In genomic region chr2:176931588-176932563, GRCh38 we compare ENCODE assay signal across 1 cellular context.
TF ChIP-seq lines count a peak whose summit lies in the region.

No MANE protein-coding gene starts in this region.

TF ChIP-seq in K562, 482 proteins besides CTCF, POLR2A, EP300 and RAD21 (continued from another document and continues in another):
- peak in 1 of 2 experiments; percentile 77; a peak in 1 of 4 replicates for TF ChIP-seq TEAD1 (CRISPR knock-in tag; IDR thresholded peaks at IDR 0.05)
- TF ChIP-seq CBFB (CRISPR knock-in tag; IDR thresholded peaks at IDR 0.05) = no peak
- TF ChIP-seq HBP1 (CRISPR knock-in tag; IDR thresholded peaks at IDR 0.05) = peak; percentile 88; the same call in 1 of the 2 replicates
- peak; percentile 46; the same call in 1 of the 2 replicates for TF ChIP-seq TARDBP (IDR thresholded peaks at IDR 0.05)
- no peak; the same call in 1 of the 2 replicates for TF ChIP-seq PBX2 (CRISPR knock-in tag; IDR thresholded peaks at IDR 0.05; ENCODE audit: low read depth)
- TF ChIP-seq PBX2 (tag; conservative IDR thresholded peaks at IDR 0.05; ENCODE audit: low read depth) = peak; percentile 99
- TF ChIP-seq PRDM10 (IDR thresholded peaks at IDR 0.05; ENCODE audit: partially characterized antibody) = no peak
- TF ChIP-seq SOX6 (IDR thresholded peaks at IDR 0.05) = peak; percentile 79
- TF ChIP-seq RHOXF2B (CRISPR knock-in tag; conservative IDR thresholded peaks at IDR 0.05) = no peak
- 0 out of 2 replicates have a peak, but pooled peaks have one; percentile 29 for TF ChIP-seq SMAD4 (CRISPR knock-in tag; conservative IDR thresholded peaks at IDR 0.05)
- TF ChIP-seq ZNF395 (CRISPR knock-in tag; IDR thresholded peaks at IDR 0.05) = peak; percentile 67; the same call in 1 of the 2 replicates
- TF ChIP-seq SRSF7 (optimal IDR thresholded peaks at IDR 0.05; ENCODE audit: low read depth, low read length) = no peak
- no peak for TF ChIP-seq TCF15 (CRISPR knock-in tag; IDR thresholded peaks at IDR 0.05)
- no peak for TF ChIP-seq ZNF717 (CRISPR knock-in tag; IDR thresholded peaks at IDR 0.05)
- TF ChIP-seq ZNF239 (CRISPR knock-in tag; IDR thresholded peaks at IDR 0.05) = no peak
- TF ChIP-seq ATF7 (IDR thresholded peaks at IDR 0.05) = peak; percentile 92
- TF ChIP-seq SREBF2 (CRISPR knock-in tag; IDR thresholded peaks at IDR 0.05) = no peak
- TF ChIP-seq KLF13 (tag; IDR thresholded peaks at IDR 0.05; ENCODE audit: borderline replicate concordance, low read depth) = no peak
- peak; percentile 77; the same call in 1 of the 2 replicates for TF ChIP-seq PML (IDR thresholded peaks at IDR 0.05; ENCODE audit: low read length)
- TF ChIP-seq NR3C1 (CRISPR knock-in tag; IDR thresholded peaks at IDR 0.05) = no peak
- TF ChIP-seq SMAD3 (CRISPR knock-in tag; conservative IDR thresholded peaks at IDR 0.05) = 0 out of 2 replicates have a peak, but pooled peaks have one; percentile 49
- TF ChIP-seq CTBP1 (IDR thresholded peaks at IDR 0.05; ENCODE audit: borderline replicate concordance) = no peak; the same call in 1 of the 2 replicates
- TF ChIP-seq CHAMP1 (IDR thresholded peaks at IDR 0.05) = no peak
- TF ChIP-seq SP2 (IDR thresholded peaks at IDR 0.05; ENCODE audit: extremely low read depth, low read depth, low read length, poor library complexity, severe bottlenecking) = no peak
- no peak for TF ChIP-seq YY1 (IDR thresholded peaks at IDR 0.05; ENCODE audit: borderline replicate concordance in 1 of 3, control insufficient read depth in 1 of 3, extremely low read depth in 1 of 3, insufficient read depth in 3 of 3, insufficient read length in 1 of 3, insufficient replicate concordance in 2 of 3, low read depth in 1 of 3, low read length in 2 of 3)
- peak; percentile 89 for TF ChIP-seq PKNOX1 (IDR thresholded peaks at IDR 0.05)
- TF ChIP-seq RERE (CRISPR knock-in tag; IDR thresholded peaks at IDR 0.05; ENCODE audit: borderline replicate concordance) = no peak
- no peak for TF ChIP-seq ZFP1 (CRISPR knock-in tag; IDR thresholded peaks at IDR 0.05)
- TF ChIP-seq SMARCC2 (IDR thresholded peaks at IDR 0.05; ENCODE audit: low read depth) = peak; percentile 89; the same call in 1 of the 2 replicates
- TF ChIP-seq MED1 (CRISPR knock-in tag; IDR thresholded peaks at IDR 0.05; ENCODE audit: borderline replicate concordance) = no peak
- TF ChIP-seq FOXA3 (CRISPR knock-in tag; conservative IDR thresholded peaks at IDR 0.05 in 1 of 2, IDR thresholded peaks at IDR 0.05 in 1 of 2) = peak in 1 of 2 experiments; percentile 71; a peak in 2 of 4 replicates
- no peak for TF ChIP-seq SIN3A (IDR thresholded peaks at IDR 0.05; ENCODE audit: borderline replicate concordance in 2 of 2, control insufficient read depth in 1 of 2, low read depth in 2 of 2, low read length in 2 of 2)
- TF ChIP-seq RBBP5 (IDR thresholded peaks at IDR 0.05; ENCODE audit: borderline replicate concordance, insufficient read depth, low read length, poor library complexity, severe bottlenecking) = no peak
- no peak for TF ChIP-seq CHD2 (IDR thresholded peaks at IDR 0.05; ENCODE audit: low read depth, low read length)
- no peak for TF ChIP-seq ZFPM2 (CRISPR knock-in tag; IDR thresholded peaks at IDR 0.05)
- no peak for TF ChIP-seq ZBTB17 (CRISPR knock-in tag; IDR thresholded peaks at IDR 0.05)
- no peak for TF ChIP-seq CBX5 (IDR thresholded peaks at IDR 0.05; ENCODE audit: borderline replicate concordance, low read depth)
- TF ChIP-seq CREB3L1 (IDR thresholded peaks at IDR 0.05; ENCODE audit: borderline replicate concordance, low read depth) = no peak
